Comparison of ENCODE assay signal across 8 cellular contexts in genomic region chr4:67545996-67546356, GRCh38. TPM values are rescaled to one million over a fixed set of nuclear protein-coding genes. Genes with fewer than 3 reads are reported as not detected.
DNase-seq lines count a peak whose midpoint lies in the region; ATAC-seq and TF ChIP-seq lines count a peak whose summit lies in the region.

No MANE protein-coding gene starts in this region.

- no peaks in the 10 kb centered on the region for H3K9me3 Mint-ChIP-seq in CD4-positive, alpha-beta memory T cell
- H3K9me3 Mint-ChIP-seq in naive B cell = no peaks in the 10 kb centered on the region

- intact Hi-C loops in CD4-positive, alpha-beta memory T cell (cut with micrococcal nuclease) = loop anchor here (1.0 to 2.0 kb wide), 5 partner anchors 19 to 804 kb away; partner anchors contain the start of genes UBA6 and YTHDC1

- no peaks in the 10 kb centered on the region for H3K27me3 ChIP-seq in CD4-positive, alpha-beta memory T cell (ENCODE audit: insufficient read depth, low read length)
- no peaks in the 10 kb centered on the region for H3K27me3 ChIP-seq in brain microvascular endothelial cell (replicated peaks)

- H3K36me3 ChIP-seq in CD4-positive, alpha-beta memory T cell (ENCODE audit: insufficient read depth, low read length) = no peaks in the 10 kb centered on the region
- H3K36me3 ChIP-seq in brain microvascular endothelial cell (replicated peaks) = no peaks in the 10 kb centered on the region

- POLR2A ChIA-PET in CD4-positive, alpha-beta memory T cell (lab: Charles Lee; ENCODE audit: partially characterized antibody) = interaction anchor here (1.0 to 3.9 kb wide), 7 partner anchors 8 to 200 kb away, joined by 3 to 13 read pairs (median 6); partner anchors contain the start of gene UBA6

- H3K4me3 ChIP-seq in CD4-positive, alpha-beta memory T cell (ENCODE audit: low read length in 2 of 2) = peak overlapping the region in 1 of 2 donors; percentile 82
- H3K4me3 ChIP-seq in LNCaP clone FGC (ENCODE audit: low read depth, low read length) (peak overlapping the region; percentile 84), brain microvascular endothelial cell (ENCODE audit: low read depth, low read length) (peak overlapping the region; percentile 83)

- TF ChIP-seq CTCF in LNCaP clone FGC (IDR thresholded peaks at IDR 0.05; ENCODE audit: control insufficient read depth, extremely low read depth, insufficient read depth) (no peak), brain microvascular endothelial cell (IDR thresholded peaks at IDR 0.05; ENCODE audit: low read depth, low read length, missing control alignments) (no peak)

- H3K4me3 Mint-ChIP-seq in CD4-positive, alpha-beta memory T cell = peak overlapping the region; percentile 54 to 99 (median 99)
- peak overlapping the region; percentile 96 to 100 (median 98) for H3K4me3 Mint-ChIP-seq in naive B cell

- DNase-seq in CD4-positive, alpha-beta memory T cell = peak in 1 of 5 donors; percentile 10
- DNase-seq in LNCaP clone FGC (ENCODE audit: low read depth) = no peak
- DNase-seq in brain microvascular endothelial cell = no peak
- DNase-seq in naive B cell = no peak
- DNase-seq in SIG-M5 treated with dmso at 0.1 percent for 504 hours (lab: John Stamatoyannopoulos, UW; ENCODE audit: unreplicated experiment) = no peak
- no peak for DNase-seq in activated gamma-delta T cell treated with Interleukin-2 at 50 U/mL for 16 hours
- DNase-seq in SW 1271 (lab: John Stamatoyannopoulos, UW) = no peak

- H3K27ac ChIP-seq in CD4-positive, alpha-beta memory T cell (ENCODE audit: low read depth, low read length) = peak overlapping the region; percentile 95
- H3K27ac ChIP-seq in brain microvascular endothelial cell = peak overlapping the region; percentile 53

- no peaks in the 10 kb centered on the region for H3K27me3 Mint-ChIP-seq in CD4-positive, alpha-beta memory T cell
- H3K27me3 Mint-ChIP-seq in naive B cell = no peaks in the 10 kb centered on the region

- H3K27ac Mint-ChIP-seq in CD4-positive, alpha-beta memory T cell = peak overlapping the region in 5 of 7 donors; percentile 99 to 100 (median 100)
- H3K27ac Mint-ChIP-seq in naive B cell = peak overlapping the region in 2 of 6 donors; percentile 99 to 100

- H3K36me3 Mint-ChIP-seq in CD4-positive, alpha-beta memory T cell = peaks cover 0 to 32% of the 10 kb centered on the region in 2 donors
- peaks cover 0 to 5% of the 10 kb centered on the region in 2 donors for H3K36me3 Mint-ChIP-seq in naive B cell

- in situ Hi-C loops in brain microvascular endothelial cell (cut with HindIII; ENCODE audit: low pct_ligation_motif_present, low sequenced_read_pairs) = no loop called here

- no peaks in the 10 kb centered on the region for H3K9me3 ChIP-seq in CD4-positive, alpha-beta memory T cell (ENCODE audit: control insufficient read depth in 1 of 2, low read length in 2 of 2)

- H3K4me1 ChIP-seq in CD4-positive, alpha-beta memory T cell (ENCODE audit: insufficient read depth, low read length) = peaks cover 29% of the 10 kb centered on the region

- CTCF ChIA-PET in CD4-positive, alpha-beta memory T cell (lab: Charles Lee; ENCODE audit: partially characterized antibody) = interaction anchor here (0.5 to 1.8 kb wide), 3 partner anchors 148 to 367 kb away, joined by 3 to 9 read pairs (median 3); partner anchors contain the start of gene UBA6

- ATAC-seq in naive B cell (ENCODE audit: low read depth in 2 of 2) = no peak
- no peak for ATAC-seq in HG03196 (IDR thresholded peaks at IDR 0.05; ENCODE audit: unreplicated experiment)

- peaks cover 23 to 42% (median 35%) of the 10 kb centered on the region in 4 donors for H3K4me1 Mint-ChIP-seq in CD4-positive, alpha-beta memory T cell
- peaks cover 40 to 54% (median 45%) of the 10 kb centered on the region in 3 donors for H3K4me1 Mint-ChIP-seq in naive B cell

RNA-seq across cellular contexts. Expression of gene CENPC, which starts 0.7 kb away (rescaled TPM):
- total RNA-seq in CD4-positive, alpha-beta memory T cell = 10 to 100 TPM; 64.0 to 69.1 TPM
- polyA plus RNA-seq in CD4-positive, alpha-beta memory T cell = 10 to 100 TPM; 15.2 to 23.8 TPM
- polyA plus RNA-seq in naive B cell (ENCODE audit: low read depth in 6 of 6) = 10 to 100 TPM; 17.6 to 28.1 (median 21.9) TPM

RNA-seq across cellular contexts. Expression of gene STAP1, which starts 12.6 kb away (rescaled TPM):
- total RNA-seq in CD4-positive, alpha-beta memory T cell = 1 to 10 TPM; 3.6 to 3.9 TPM
- polyA plus RNA-seq in CD4-positive, alpha-beta memory T cell = 1 to 10 TPM; 2.8 to 3.7 TPM
- polyA plus RNA-seq in naive B cell (ENCODE audit: low read depth in 6 of 6) = 100 to 1,000 TPM; 166 to 237 (median 224) TPM

Comparison
In these comparisons a context has a peak if more than half of its experiments do, and no peak if none do; other contexts are left out.
1. RNA of gene STAP1, which starts 12.6 kb away (polyA plus RNA-seq): 166 to 237 TPM in naive B cell; 2.8 to 3.7 TPM in CD4-positive, alpha-beta memory T cell; every median in the first group is over 10 times any median in the second.